Comparison of ENCODE assay signal across 15 cellular contexts in the genomic region with DNA sequence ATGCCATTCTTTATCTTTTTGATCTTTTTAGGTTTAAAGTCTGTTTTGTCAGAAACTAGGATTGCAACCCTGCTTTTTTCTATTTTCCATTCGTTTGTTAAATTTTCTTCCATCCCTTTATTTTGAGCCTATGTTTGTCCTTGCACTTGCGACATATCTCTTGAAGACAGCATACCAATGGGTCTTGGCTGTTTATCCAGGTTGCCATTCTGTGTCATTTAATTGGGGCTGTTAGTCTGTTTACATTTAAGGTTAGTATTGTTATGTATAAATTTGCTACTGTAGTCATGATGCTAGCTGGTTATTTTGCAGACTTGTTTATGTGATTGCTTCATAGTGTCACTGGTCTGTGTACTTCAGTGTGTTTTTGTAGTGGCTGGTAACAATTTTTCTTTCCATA. TPM values are rescaled to one million over a fixed set of nuclear protein-coding genes. Genes with fewer than 3 reads are reported as not detected.
"Had no signal": no experiment of that assay in that cellular context is flagged by ENCODE, and none has a peak within 500 bp of the region (broad histone marks: within the 10 kb centered on the region; RNA-seq: fewer than 3 reads in every experiment).

No MANE protein-coding gene starts in this region.

RNA-seq across cellular contexts. Expression of a gene that starts 21.3 kb away (rescaled TPM):
- total RNA-seq: activated B cell treated with CpG ODN at 0.5 μM for 24 hours; activated CD4-positive, alpha-beta memory T cell treated with anti-CD3 and anti-CD28 coated beads for 36 hours; activated CD4-positive, alpha-beta memory T cell treated with anti-CD3 and anti-CD28 coated beads, Interleukin-2, amount 10 ng/mL, durations not matched to agents 7 days and 5 days; activated CD4-positive, alpha-beta T cell treated with anti-CD3 and anti-CD28 coated beads for 36 hours; activated CD4-positive, alpha-beta T cell treated with anti-CD3 and anti-CD28 coated beads, Interleukin-2, amount 10 ng/mL, durations not matched to agents 24 days and 14 days; activated CD4-positive, alpha-beta T cell treated with anti-CD3 and anti-CD28 coated beads, Interleukin-2, amount 10 ng/mL, durations not matched to agents 7 days and 5 days; activated CD8-positive, alpha-beta memory T cell treated with anti-CD3 and anti-CD28 coated beads for 36 hours; activated CD8-positive, alpha-beta memory T cell treated with anti-CD3 and anti-CD28 coated beads, Interleukin-2, amount 10 ng/mL, durations not matched to agents 7 days and 5 days; activated CD8-positive, alpha-beta T cell treated with anti-CD3 and anti-CD28 coated beads for 36 hours; activated CD8-positive, alpha-beta T cell treated with anti-CD3 and anti-CD28 coated beads, Interleukin-2, amount 10 ng/mL, durations not matched to agents 7 days and 5 days; T-helper 1 cell treated with Interleukin-12 subunit alpha and Interleukin-12 subunit beta and Interleukin-4 antibody, amounts not matched to agents 30 ng/mL and 1 ng/mL, for 36 hours; T-helper 17 cell; T-helper 2 cell treated with Interferon-gamma antibody and Interleukin-4, amounts not matched to agents 100 ng/mL and 5 ng/mL, for 36 hours had no signal

RNA-seq across cellular contexts. Expression of a gene that starts 32.1 kb away (rescaled TPM):
- total RNA-seq: activated B cell treated with CpG ODN at 0.5 μM for 24 hours; activated CD4-positive, alpha-beta memory T cell treated with anti-CD3 and anti-CD28 coated beads for 36 hours; activated CD4-positive, alpha-beta memory T cell treated with anti-CD3 and anti-CD28 coated beads, Interleukin-2, amount 10 ng/mL, durations not matched to agents 7 days and 5 days; activated CD4-positive, alpha-beta T cell treated with anti-CD3 and anti-CD28 coated beads for 36 hours; activated CD4-positive, alpha-beta T cell treated with anti-CD3 and anti-CD28 coated beads, Interleukin-2, amount 10 ng/mL, durations not matched to agents 24 days and 14 days; activated CD4-positive, alpha-beta T cell treated with anti-CD3 and anti-CD28 coated beads, Interleukin-2, amount 10 ng/mL, durations not matched to agents 7 days and 5 days; activated CD8-positive, alpha-beta memory T cell treated with anti-CD3 and anti-CD28 coated beads for 36 hours; activated CD8-positive, alpha-beta memory T cell treated with anti-CD3 and anti-CD28 coated beads, Interleukin-2, amount 10 ng/mL, durations not matched to agents 7 days and 5 days; activated CD8-positive, alpha-beta T cell treated with anti-CD3 and anti-CD28 coated beads for 36 hours; activated CD8-positive, alpha-beta T cell treated with anti-CD3 and anti-CD28 coated beads, Interleukin-2, amount 10 ng/mL, durations not matched to agents 7 days and 5 days; T-cell; T-helper 1 cell treated with Interleukin-12 subunit alpha and Interleukin-12 subunit beta and Interleukin-4 antibody, amounts not matched to agents 30 ng/mL and 1 ng/mL, for 36 hours; T-helper 17 cell; T-helper 2 cell treated with Interferon-gamma antibody and Interleukin-4, amounts not matched to agents 100 ng/mL and 5 ng/mL, for 36 hours; WTC11 had no signal
